24 cellular contexts compared by ENCODE assay signal in the genomic region with DNA sequence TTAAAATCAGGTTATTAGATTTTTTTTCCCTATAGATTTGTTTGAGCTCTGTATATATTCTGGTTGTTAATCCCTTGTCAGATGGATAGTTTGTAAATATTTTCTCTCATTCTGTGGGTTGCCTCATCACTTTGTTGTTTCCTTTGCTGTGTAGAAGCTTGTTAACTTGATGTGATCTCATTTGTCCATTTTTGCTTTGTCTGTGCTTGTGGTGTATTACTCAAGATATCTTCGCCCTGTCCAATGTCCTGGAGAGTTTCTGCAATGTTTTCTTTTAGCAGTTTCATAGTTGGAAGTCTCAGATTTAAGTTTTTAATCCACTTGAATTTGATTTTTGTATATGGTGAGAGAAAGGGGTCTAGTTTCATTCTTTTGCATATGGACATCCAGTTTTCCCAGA.
A peak's percentile ranks its signal among the peaks of the same experiment; 100 is the strongest.
DNase-seq lines count a peak whose midpoint lies in the region; ATAC-seq and TF ChIP-seq lines count a peak whose summit lies in the region.
"Had no signal": no experiment of that assay in that cellular context is flagged by ENCODE, and none has a peak within 500 bp of the region (broad histone marks: within the 10 kb centered on the region; RNA-seq: fewer than 3 reads in every experiment).

No MANE protein-coding gene starts in this region.

- intact Hi-C loops in activated T-helper 2 cell treated with anti-CD3 and anti-CD28 coated beads, Interferon-gamma antibody, Interleukin-2, Interleukin-4, amounts not matched to agents 10 μg/mL and 5 μg/mL and 100 μg/mL, durations not matched to agents 14 hours and 24 hours and 36 hours (cut with micrococcal nuclease) = no loop called here

- POLR2A ChIA-PET in HEK293 (lab: Yijun Ruan, JAX) = no interaction called here

- no peak overlapping the region for H3K27ac ChIP-seq in HEK293 (ENCODE audit: extremely low read depth, low read depth, low read length)
- H3K27ac ChIP-seq in foreskin keratinocyte = no peak overlapping the region
- H3K27ac ChIP-seq: A549; BLaER1 treated with 17β-estradiol and CSF1 and Interleukin-3, amounts not matched to agents 10 nM and 100 nM; GM23248 had no signal

- H3K4me1 ChIP-seq in HEK293 (ENCODE audit: control insufficient read depth, insufficient read depth, low read length) (no peaks in the 10 kb centered on the region), foreskin keratinocyte (no peaks in the 10 kb centered on the region)
- H3K4me1 ChIP-seq: A549; BE2C; BLaER1 treated with 17β-estradiol and CSF1 and Interleukin-3, amounts not matched to agents 10 nM and 100 nM had no signal

- H3K4me3 ChIP-seq in HEK293 (ENCODE audit: low read depth, low read length) = no peak overlapping the region
- H3K4me3 ChIP-seq in choroid plexus epithelial cell (ENCODE audit: low read depth, low read length) = no peak overlapping the region
- H3K4me3 ChIP-seq: A549; BLaER1 treated with 17β-estradiol and CSF1 and Interleukin-3, amounts not matched to agents 10 nM and 100 nM; GM12878; GM23248 had no signal

- no peaks in the 10 kb centered on the region for H3K27me3 Mint-ChIP-seq in activated T-helper 2 cell treated with anti-CD3 and anti-CD28 coated beads, Interferon-gamma antibody, Interleukin-2, Interleukin-4, amounts not matched to agents 10 μg/mL and 5 μg/mL and 100 μg/mL, durations not matched to agents 14 hours and 24 hours and 36 hours (ENCODE audit: low read depth)
- H3K27me3 Mint-ChIP-seq: CD4-positive, alpha-beta T cell; CD8-positive, alpha-beta memory T cell had no signal

- no peaks in the 10 kb centered on the region for H3K9me3 ChIP-seq in HEK293 (ENCODE audit: control insufficient read depth, insufficient read depth, low read depth, low read length)
- H3K9me3 ChIP-seq: A549, BE2C had no signal

- H3K27ac Mint-ChIP-seq in activated T-helper 2 cell treated with anti-CD3 and anti-CD28 coated beads, Interferon-gamma antibody, Interleukin-2, Interleukin-4, amounts not matched to agents 10 μg/mL and 5 μg/mL and 100 μg/mL, durations not matched to agents 14 hours and 24 hours and 36 hours = no peak overlapping the region
- H3K27ac Mint-ChIP-seq: CD14-positive monocyte; CD4-positive, alpha-beta T cell; CD8-positive, alpha-beta memory T cell had no signal

- TF ChIP-seq CTCF in HEK293 (tag by site-specific recombination; IDR thresholded peaks at IDR 0.05) (no peak), choroid plexus epithelial cell (conservative IDR thresholded peaks at IDR 0.05; ENCODE audit: low read depth, low read length) (no peak), foreskin keratinocyte (conservative IDR thresholded peaks at IDR 0.05) (no peak)

- no peaks in the 10 kb centered on the region for H3K27me3 ChIP-seq in foreskin keratinocyte
- H3K27me3 ChIP-seq: BE2C; BLaER1 treated with 17β-estradiol and CSF1 and Interleukin-3, amounts not matched to agents 10 nM and 100 nM had no signal

- no peaks in the 10 kb centered on the region for H3K4me1 Mint-ChIP-seq in activated T-helper 2 cell treated with anti-CD3 and anti-CD28 coated beads, Interferon-gamma antibody, Interleukin-2, Interleukin-4, amounts not matched to agents 10 μg/mL and 5 μg/mL and 100 μg/mL, durations not matched to agents 14 hours and 24 hours and 36 hours (ENCODE audit: low read depth)
- H3K4me1 Mint-ChIP-seq: CD14-positive monocyte; CD8-positive, alpha-beta memory T cell had no signal

- DNase-seq in M059J (ENCODE audit: low read depth) = peak; percentile 3
- peak; percentile 3 for DNase-seq in choroid plexus epithelial cell (ENCODE audit: low read depth)
- peak; percentile 29 to 45 for DNase-seq in foreskin keratinocyte
- DNase-seq in stimulated activated CD4-positive, alpha-beta T cell treated with anti-CD3 and anti-CD28 coated beads, Interleukin-12 subunit alpha, Interleukin-12 subunit beta, amount 100 ng/mL, for 4 hours = no peak
- DNase-seq in activated T-helper 2 cell treated with anti-CD3 and anti-CD28 coated beads, Interferon-gamma antibody, Interleukin-2, Interleukin-4, amounts not matched to agents 10 μg/mL and 5 μg/mL and 100 μg/mL, durations not matched to agents 14 hours and 24 hours and 36 hours (ENCODE audit: low spot score) = no peak
- DNase-seq: 8988T; ACHN; AML-193; BE2C; CD4-positive, alpha-beta T cell; CD8-positive, alpha-beta memory T cell; DMS 273 treated with DMSO at 0.1 percent for 48 hours; DMS79; EL; GDM1; GM23248; H7; HCEC 1CT had no signal

- H3K9me3 Mint-ChIP-seq in activated T-helper 2 cell treated with anti-CD3 and anti-CD28 coated beads, Interferon-gamma antibody, Interleukin-2, Interleukin-4, amounts not matched to agents 10 μg/mL and 5 μg/mL and 100 μg/mL, durations not matched to agents 14 hours and 24 hours and 36 hours = peaks cover 5% of the 10 kb centered on the region

- no peak overlapping the region for H3K4me3 Mint-ChIP-seq in activated T-helper 2 cell treated with anti-CD3 and anti-CD28 coated beads, Interferon-gamma antibody, Interleukin-2, Interleukin-4, amounts not matched to agents 10 μg/mL and 5 μg/mL and 100 μg/mL, durations not matched to agents 14 hours and 24 hours and 36 hours (ENCODE audit: low read depth)
- H3K4me3 Mint-ChIP-seq: CD14-positive monocyte; CD4-positive, alpha-beta T cell; CD8-positive, alpha-beta memory T cell had no signal

- CTCF ChIA-PET in HEK293 (lab: Yijun Ruan, JAX) = no interaction called here

- no peaks in the 10 kb centered on the region for H3K36me3 ChIP-seq in HEK293 (ENCODE audit: control insufficient read depth in 2 of 2, insufficient read depth in 1 of 2, low read length in 2 of 2)
- H3K36me3 ChIP-seq: BE2C; BLaER1 treated with 17β-estradiol and CSF1 and Interleukin-3, amounts not matched to agents 10 nM and 100 nM had no signal

- ATAC-seq in foreskin keratinocyte (no peak), GM21723 (IDR thresholded peaks at IDR 0.05; ENCODE audit: unreplicated experiment) (no peak)
- ATAC-seq: A549, GM12878 had no signal

- no peaks in the 10 kb centered on the region for H3K36me3 Mint-ChIP-seq in activated T-helper 2 cell treated with anti-CD3 and anti-CD28 coated beads, Interferon-gamma antibody, Interleukin-2, Interleukin-4, amounts not matched to agents 10 μg/mL and 5 μg/mL and 100 μg/mL, durations not matched to agents 14 hours and 24 hours and 36 hours (ENCODE audit: low read depth)
- H3K36me3 Mint-ChIP-seq: CD14-positive monocyte; CD8-positive, alpha-beta memory T cell had no signal

TF ChIP-seq in HEK293, 187 proteins besides CTCF, POLR2A, EP300 and RAD21:
- TF ChIP-seq REST (tag by site-specific recombination; IDR thresholded peaks at IDR 0.05) (peak; percentile 29; the same call in 1 of the 2 replicates), ZNF302 (tag by site-specific recombination; IDR thresholded peaks at IDR 0.05; ENCODE audit: low read depth) (no peak), ZNF548 (tag by site-specific recombination; IDR thresholded peaks at IDR 0.05) (no peak), ZNF792 (tag by site-specific recombination; IDR thresholded peaks at IDR 0.05) (no peak)

Comparison
In these comparisons a context has a peak if more than half of its experiments do, and no peak if none do; other contexts are left out.
1. DNase-seq: peak in M059J (single experiment), choroid plexus epithelial cell (single experiment) and foreskin keratinocyte (2 of 2); none in stimulated activated CD4-positive, alpha-beta T cell treated with anti-CD3 and anti-CD28 coated beads, Interleukin-12 subunit alpha, Interleukin-12 subunit beta, amount 100 ng/mL, for 4 hours (single experiment) and activated T-helper 2 cell treated with anti-CD3 and anti-CD28 coated beads, Interferon-gamma antibody, Interleukin-2, Interleukin-4, amounts not matched to agents 10 μg/mL and 5 μg/mL and 100 μg/mL, durations not matched to agents 14 hours and 24 hours and 36 hours (single experiment).